In the genomic region with DNA sequence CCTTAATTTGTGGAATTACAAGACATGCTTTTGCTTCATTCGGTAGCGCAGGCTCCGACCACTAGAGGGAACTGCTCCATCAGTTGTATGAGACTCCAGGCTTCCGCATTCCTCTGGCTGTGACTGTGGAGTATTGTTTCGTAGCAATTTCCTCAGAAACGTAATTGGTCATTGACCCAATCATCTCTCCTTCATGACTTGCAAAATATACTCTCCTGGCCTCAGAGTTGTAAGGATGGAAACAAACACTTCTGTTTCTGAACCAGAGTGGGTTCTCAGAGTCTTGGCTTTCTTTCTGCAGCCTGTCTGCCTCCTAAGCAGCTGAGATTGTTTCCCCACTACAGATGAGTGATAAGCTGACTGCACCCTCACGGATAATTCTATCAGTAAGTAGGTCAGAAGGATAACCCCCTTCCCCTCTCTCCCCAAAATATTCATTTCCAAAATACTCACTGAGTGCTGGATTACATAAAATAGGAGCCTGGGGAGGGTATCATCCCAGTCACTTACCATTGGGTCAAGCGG, we compare ENCODE assay signal across 1 cellular context.
A peak's percentile ranks its signal among the peaks of the same experiment; 100 is the strongest.
TF ChIP-seq lines count a peak whose summit lies in the region.

No MANE protein-coding gene starts in this region.

TF ChIP-seq in SK-N-SH, 30 proteins besides CTCF, POLR2A, EP300 and RAD21 (continued from another document):
- TF ChIP-seq, protein P1, sequence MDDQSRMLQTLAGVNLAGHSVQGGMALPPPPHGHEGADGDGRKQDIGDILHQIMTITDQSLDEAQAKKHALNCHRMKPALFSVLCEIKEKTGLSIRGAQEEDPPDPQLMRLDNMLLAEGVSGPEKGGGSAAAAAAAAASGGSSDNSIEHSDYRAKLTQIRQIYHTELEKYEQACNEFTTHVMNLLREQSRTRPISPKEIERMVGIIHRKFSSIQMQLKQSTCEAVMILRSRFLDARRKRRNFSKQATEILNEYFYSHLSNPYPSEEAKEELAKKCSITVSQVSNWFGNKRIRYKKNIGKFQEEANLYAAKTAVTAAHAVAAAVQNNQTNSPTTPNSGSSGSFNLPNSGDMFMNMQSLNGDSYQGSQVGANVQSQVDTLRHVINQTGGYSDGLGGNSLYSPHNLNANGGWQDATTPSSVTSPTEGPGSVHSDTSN (IDR thresholded peaks at IDR 0.05): no peak
- no peak for TF ChIP-seq FOXJ3 (CRISPR knock-in tag; IDR thresholded peaks at IDR 0.05)
- no peak for TF ChIP-seq RXRA (IDR thresholded peaks at IDR 0.05; ENCODE audit: borderline replicate concordance, low read depth)
- no peak for TF ChIP-seq CHD2 (IDR thresholded peaks at IDR 0.05; ENCODE audit: low read length, partially characterized antibody)
- TF ChIP-seq POLR2AphosphoS5 (IDR thresholded peaks at IDR 0.05; ENCODE audit: low read depth, low read length): no peak
- TF ChIP-seq, protein P2, sequence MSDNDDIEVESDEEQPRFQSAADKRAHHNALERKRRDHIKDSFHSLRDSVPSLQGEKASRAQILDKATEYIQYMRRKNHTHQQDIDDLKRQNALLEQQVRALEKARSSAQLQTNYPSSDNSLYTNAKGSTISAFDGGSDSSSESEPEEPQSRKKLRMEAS (IDR thresholded peaks at IDR 0.05; ENCODE audit: low read depth): 0 out of 2 replicates have a peak, but pooled peaks have one; percentile 23
- no peak for TF ChIP-seq NFIC (IDR thresholded peaks at IDR 0.05; ENCODE audit: borderline replicate concordance)
- no peak for TF ChIP-seq JUND (IDR thresholded peaks at IDR 0.05)
- TF ChIP-seq TAF1 (IDR thresholded peaks at IDR 0.05; ENCODE audit: borderline replicate concordance, low read depth, low read length): peak; percentile 30; the same call in 1 of the 2 replicates
- TF ChIP-seq, protein P3, sequence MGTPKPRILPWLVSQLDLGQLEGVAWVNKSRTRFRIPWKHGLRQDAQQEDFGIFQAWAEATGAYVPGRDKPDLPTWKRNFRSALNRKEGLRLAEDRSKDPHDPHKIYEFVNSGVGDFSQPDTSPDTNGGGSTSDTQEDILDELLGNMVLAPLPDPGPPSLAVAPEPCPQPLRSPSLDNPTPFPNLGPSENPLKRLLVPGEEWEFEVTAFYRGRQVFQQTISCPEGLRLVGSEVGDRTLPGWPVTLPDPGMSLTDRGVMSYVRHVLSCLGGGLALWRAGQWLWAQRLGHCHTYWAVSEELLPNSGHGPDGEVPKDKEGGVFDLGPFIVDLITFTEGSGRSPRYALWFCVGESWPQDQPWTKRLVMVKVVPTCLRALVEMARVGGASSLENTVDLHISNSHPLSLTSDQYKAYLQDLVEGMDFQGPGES (IDR thresholded peaks at IDR 0.05; ENCODE audit: low read depth, low read length): no peak
- TF ChIP-seq GABPA (IDR thresholded peaks at IDR 0.05; ENCODE audit: low read depth): no peak
- TF ChIP-seq, protein P4, sequence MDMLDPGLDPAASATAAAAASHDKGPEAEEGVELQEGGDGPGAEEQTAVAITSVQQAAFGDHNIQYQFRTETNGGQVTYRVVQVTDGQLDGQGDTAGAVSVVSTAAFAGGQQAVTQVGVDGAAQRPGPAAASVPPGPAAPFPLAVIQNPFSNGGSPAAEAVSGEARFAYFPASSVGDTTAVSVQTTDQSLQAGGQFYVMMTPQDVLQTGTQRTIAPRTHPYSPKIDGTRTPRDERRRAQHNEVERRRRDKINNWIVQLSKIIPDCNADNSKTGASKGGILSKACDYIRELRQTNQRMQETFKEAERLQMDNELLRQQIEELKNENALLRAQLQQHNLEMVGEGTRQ (IDR thresholded peaks at IDR 0.05; ENCODE audit: borderline replicate concordance, low read depth, low read length): no peak
- TF ChIP-seq, protein P5, sequence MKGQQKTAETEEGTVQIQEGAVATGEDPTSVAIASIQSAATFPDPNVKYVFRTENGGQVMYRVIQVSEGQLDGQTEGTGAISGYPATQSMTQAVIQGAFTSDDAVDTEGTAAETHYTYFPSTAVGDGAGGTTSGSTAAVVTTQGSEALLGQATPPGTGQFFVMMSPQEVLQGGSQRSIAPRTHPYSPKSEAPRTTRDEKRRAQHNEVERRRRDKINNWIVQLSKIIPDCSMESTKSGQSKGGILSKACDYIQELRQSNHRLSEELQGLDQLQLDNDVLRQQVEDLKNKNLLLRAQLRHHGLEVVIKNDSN (IDR thresholded peaks at IDR 0.05; ENCODE audit: borderline replicate concordance, low read depth): no peak
- TF ChIP-seq RCOR1 (IDR thresholded peaks at IDR 0.05; ENCODE audit: low read length): 0 out of 2 replicates have a peak, but pooled peaks have one; percentile 38
